In the genomic region with DNA sequence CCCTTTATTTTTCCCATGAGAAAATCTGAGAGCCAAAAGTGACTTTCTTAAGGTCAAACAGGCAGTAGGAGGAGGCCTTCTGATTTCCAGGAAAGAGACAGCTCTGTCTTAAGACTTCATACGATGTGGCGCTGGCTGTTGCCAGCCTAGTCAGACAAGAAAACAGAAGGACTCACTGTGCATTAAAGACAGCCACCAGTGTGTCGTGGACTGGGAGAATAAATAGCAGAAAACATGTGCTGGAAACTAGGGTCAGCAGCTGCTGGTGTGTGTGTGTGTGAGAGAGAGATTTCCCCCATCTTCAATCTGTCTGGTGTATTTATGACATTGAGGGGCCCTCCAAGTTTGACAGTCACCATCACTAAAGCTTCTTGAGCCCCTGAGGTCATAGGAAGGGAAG, we compare ENCODE assay signal across 25 cellular contexts.
A peak's percentile ranks its signal among the peaks of the same experiment; 100 is the strongest.
DNase-seq lines count a peak whose midpoint lies in the region; ATAC-seq and TF ChIP-seq lines count a peak whose summit lies in the region.
"Had no signal": no experiment of that assay in that cellular context is flagged by ENCODE, and none has a peak within 500 bp of the region (broad histone marks: within the 10 kb centered on the region; RNA-seq: fewer than 3 reads in every experiment).

No MANE protein-coding gene starts in this region.

- H3K36me3 Mint-ChIP-seq in activated naive CD8-positive, alpha-beta T cell treated with anti-CD3 and anti-CD28 coated beads, Interleukin-2, amount 10 ng/mL, durations not matched to agents 7 days and 5 days: no peaks in the 10 kb centered on the region
- H3K36me3 Mint-ChIP-seq in activated naive CD8-positive, alpha-beta T cell treated with anti-CD3 and anti-CD28 coated beads, Interleukin-2, amount 50 U/mL, for 24 hours (ENCODE audit: low read depth): no peaks in the 10 kb centered on the region
- no peaks in the 10 kb centered on the region for H3K36me3 Mint-ChIP-seq in activated CD8-positive, alpha-beta T cell treated with anti-CD3 and anti-CD28 coated beads for 36 hours (ENCODE audit: low read depth)
- H3K36me3 Mint-ChIP-seq: CD4-positive, CD25-positive, alpha-beta regulatory T cell had no signal

- H3K9ac ChIP-seq in OCI-LY3 (ENCODE audit: low read length): no peak overlapping the region
- no peak overlapping the region for H3K9ac ChIP-seq in smooth muscle cell (ENCODE audit: low read depth)

- no peak for DNase-seq in activated naive CD8-positive, alpha-beta T cell treated with anti-CD3 and anti-CD28 coated beads, Interleukin-2, amount 10 ng/mL, durations not matched to agents 7 days and 5 days
- DNase-seq in activated naive CD8-positive, alpha-beta T cell treated with anti-CD3 and anti-CD28 coated beads, Interleukin-2, amount 50 U/mL, for 24 hours: no peak
- no peak for DNase-seq in activated CD8-positive, alpha-beta T cell treated with anti-CD3 and anti-CD28 coated beads for 36 hours
- DNase-seq in smooth muscle cell (lab: John Stamatoyannopoulos, UW; ENCODE audit: unreplicated experiment): no peak
- DNase-seq: activated B cell treated with CpG ODN at 0.5 μM for 24 hours; activated effector memory CD4-positive, alpha-beta T cell treated with anti-CD3 and anti-CD28 coated beads, Interleukin-2, amount 50 U/mL, for 16 hours; CD4-positive, CD25-positive, alpha-beta regulatory T cell; cortex of kidney; DMS 273 treated with DMSO at 0.1 percent for 48 hours; GDM1; HCEC 1CT; KBM-7; mammary epithelial cell; NCI-H1048; NCI-H2029 treated with DMSO at 0.1 percent for 48 hours; nucleus accumbens; retina; spleen; stomach; T1000 had no signal

- H3K4me1 Mint-ChIP-seq in activated naive CD8-positive, alpha-beta T cell treated with anti-CD3 and anti-CD28 coated beads, Interleukin-2, amount 10 ng/mL, durations not matched to agents 7 days and 5 days: peaks cover 16% of the 10 kb centered on the region
- H3K4me1 Mint-ChIP-seq in activated naive CD8-positive, alpha-beta T cell treated with anti-CD3 and anti-CD28 coated beads, Interleukin-2, amount 50 U/mL, for 24 hours: peaks cover 17% of the 10 kb centered on the region
- peaks cover 15% of the 10 kb centered on the region for H3K4me1 Mint-ChIP-seq in activated CD8-positive, alpha-beta T cell treated with anti-CD3 and anti-CD28 coated beads for 36 hours (ENCODE audit: low read depth)
- H3K4me1 Mint-ChIP-seq: activated B cell treated with CpG ODN at 0.5 μM for 24 hours had no signal

- H3K4me1 ChIP-seq in OCI-LY3 (ENCODE audit: low read length) (peaks cover 66% of the 10 kb centered on the region), smooth muscle cell (ENCODE audit: low read depth) (no peaks in the 10 kb centered on the region)
- H3K4me1 ChIP-seq: tibial nerve had no signal

- H3K9me3 Mint-ChIP-seq in activated naive CD8-positive, alpha-beta T cell treated with anti-CD3 and anti-CD28 coated beads, Interleukin-2, amount 10 ng/mL, durations not matched to agents 7 days and 5 days: peaks cover 8% of the 10 kb centered on the region
- peaks cover 28% of the 10 kb centered on the region for H3K9me3 Mint-ChIP-seq in activated naive CD8-positive, alpha-beta T cell treated with anti-CD3 and anti-CD28 coated beads, Interleukin-2, amount 50 U/mL, for 24 hours
- peaks cover 7% of the 10 kb centered on the region for H3K9me3 Mint-ChIP-seq in activated CD8-positive, alpha-beta T cell treated with anti-CD3 and anti-CD28 coated beads for 36 hours

- H3K79me2 ChIP-seq in OCI-LY3 (ENCODE audit: low read length) (no peaks in the 10 kb centered on the region), smooth muscle cell (ENCODE audit: low read depth) (no peaks in the 10 kb centered on the region)

- H3K4me3 ChIP-seq in OCI-LY3 (ENCODE audit: low read length) (no peak overlapping the region), smooth muscle cell (no peak overlapping the region)
- H3K4me3 ChIP-seq: spleen, stomach, tibial nerve had no signal

- WGBS in smooth muscle cell (ENCODE audit: low lambda C conversion rate): 31% methylated on average over 3 of the region's 3 CpGs

- H3K27ac ChIP-seq in OCI-LY3 (ENCODE audit: low read length) (peak overlapping the region; percentile 100), smooth muscle cell (ENCODE audit: low read depth) (peak overlapping the region; percentile 28)
- H3K27ac ChIP-seq: spleen, stomach, tibial nerve had no signal

- H3K4me3 Mint-ChIP-seq in activated naive CD8-positive, alpha-beta T cell treated with anti-CD3 and anti-CD28 coated beads, Interleukin-2, amount 10 ng/mL, durations not matched to agents 7 days and 5 days: no peak overlapping the region
- H3K4me3 Mint-ChIP-seq in activated naive CD8-positive, alpha-beta T cell treated with anti-CD3 and anti-CD28 coated beads, Interleukin-2, amount 50 U/mL, for 24 hours: no peak overlapping the region
- H3K4me3 Mint-ChIP-seq in activated CD8-positive, alpha-beta T cell treated with anti-CD3 and anti-CD28 coated beads for 36 hours: no peak overlapping the region
- H3K4me3 Mint-ChIP-seq: activated B cell treated with CpG ODN at 0.5 μM for 24 hours; CD4-positive, CD25-positive, alpha-beta regulatory T cell had no signal

- intact Hi-C loops in activated CD8-positive, alpha-beta T cell treated with anti-CD3 and anti-CD28 coated beads for 36 hours (cut with micrococcal nuclease): no loop called here

- H3K9me3 ChIP-seq in OCI-LY3 (ENCODE audit: insufficient read depth, low read length): peaks cover 5% of the 10 kb centered on the region; the same call in 1 of the 2 replicates
- no peaks in the 10 kb centered on the region for H3K9me3 ChIP-seq in smooth muscle cell (replicated peaks; ENCODE audit: low read depth)
- H3K9me3 ChIP-seq: spleen, stomach, tibial nerve had no signal

- no peak overlapping the region for H2AFZ ChIP-seq in OCI-LY3 (ENCODE audit: low read depth, low read length)
- peak overlapping the region; percentile 80 for H2AFZ ChIP-seq in smooth muscle cell (ENCODE audit: low read depth)

- peaks cover 16% of the 10 kb centered on the region for H3K36me3 ChIP-seq in OCI-LY3 (replicated peaks; ENCODE audit: low read depth, low read length)
- no peaks in the 10 kb centered on the region for H3K36me3 ChIP-seq in smooth muscle cell (ENCODE audit: low read depth)
- H3K36me3 ChIP-seq: spleen, stomach, tibial nerve had no signal

- H3K4me2 ChIP-seq in OCI-LY3 (ENCODE audit: low read length) (no peak overlapping the region), smooth muscle cell (no peak overlapping the region)

- ATAC-seq in activated naive CD8-positive, alpha-beta T cell treated with anti-CD3 and anti-CD28 coated beads, Interleukin-2, amount 10 ng/mL, durations not matched to agents 7 days and 5 days (ENCODE audit: low read depth): no peak
- ATAC-seq in activated naive CD8-positive, alpha-beta T cell treated with anti-CD3 and anti-CD28 coated beads, Interleukin-2, amount 50 U/mL, for 24 hours: no peak
- ATAC-seq in activated CD8-positive, alpha-beta T cell treated with anti-CD3 and anti-CD28 coated beads for 36 hours: no peak
- ATAC-seq in HG03571 (IDR thresholded peaks at IDR 0.05; ENCODE audit: unreplicated experiment): no peak
- ATAC-seq in GM18858 (IDR thresholded peaks at IDR 0.05; ENCODE audit: unreplicated experiment): no peak
- no peak for ATAC-seq in SK-N-SH treated with all-trans-retinoic acid at 6 μM for 48 hours

- H3K27me3 ChIP-seq in OCI-LY3 (ENCODE audit: low read depth, low read length) (no peaks in the 10 kb centered on the region), smooth muscle cell (ENCODE audit: low read depth) (no peaks in the 10 kb centered on the region)
- H3K27me3 ChIP-seq: spleen, stomach, tibial nerve had no signal

- TF ChIP-seq CTCF in OCI-LY3 (IDR thresholded peaks at IDR 0.05; ENCODE audit: low read depth, low read length) (no peak), smooth muscle cell (IDR thresholded peaks at IDR 0.05; ENCODE audit: borderline replicate concordance, insufficient read depth, poor library complexity, severe bottlenecking) (no peak)
- no peak for TF ChIP-seq CTCF in activated CD8-positive, alpha-beta T cell treated with anti-CD3 and anti-CD28 coated beads for 36 hours (IDR thresholded peaks at IDR 0.05)

- H4K20me1 ChIP-seq in OCI-LY3 (ENCODE audit: insufficient read depth, low read length): no peaks in the 10 kb centered on the region
- no peaks in the 10 kb centered on the region for H4K20me1 ChIP-seq in smooth muscle cell (ENCODE audit: low read depth)

- POLR2A ChIA-PET in activated naive CD8-positive, alpha-beta T cell treated with anti-CD3 and anti-CD28 coated beads, Interleukin-2, amount 10 ng/mL, durations not matched to agents 7 days and 5 days (lab: Charles Lee): no interaction called here
- POLR2A ChIA-PET in activated CD8-positive, alpha-beta T cell treated with anti-CD3 and anti-CD28 coated beads for 36 hours (lab: Charles Lee): no interaction called here

- CTCF ChIA-PET in activated CD8-positive, alpha-beta T cell treated with anti-CD3 and anti-CD28 coated beads for 36 hours (lab: Charles Lee): interaction anchor here (2.6 kb wide), 1 partner anchor 119 kb away, joined by 7 read pairs; no protein-coding TSS in a partner anchor

- H3K27me3 Mint-ChIP-seq in activated naive CD8-positive, alpha-beta T cell treated with anti-CD3 and anti-CD28 coated beads, Interleukin-2, amount 10 ng/mL, durations not matched to agents 7 days and 5 days: no peaks in the 10 kb centered on the region
- H3K27me3 Mint-ChIP-seq in activated naive CD8-positive, alpha-beta T cell treated with anti-CD3 and anti-CD28 coated beads, Interleukin-2, amount 50 U/mL, for 24 hours: no peaks in the 10 kb centered on the region
- H3K27me3 Mint-ChIP-seq in activated CD8-positive, alpha-beta T cell treated with anti-CD3 and anti-CD28 coated beads for 36 hours: no peaks in the 10 kb centered on the region
- H3K27me3 Mint-ChIP-seq: activated B cell treated with CpG ODN at 0.5 μM for 24 hours; CD4-positive, CD25-positive, alpha-beta regulatory T cell had no signal

- H3K27ac Mint-ChIP-seq in activated naive CD8-positive, alpha-beta T cell treated with anti-CD3 and anti-CD28 coated beads, Interleukin-2, amount 10 ng/mL, durations not matched to agents 7 days and 5 days: peak overlapping the region; percentile 68
- no peak overlapping the region for H3K27ac Mint-ChIP-seq in activated naive CD8-positive, alpha-beta T cell treated with anti-CD3 and anti-CD28 coated beads, Interleukin-2, amount 50 U/mL, for 24 hours
- H3K27ac Mint-ChIP-seq in activated CD8-positive, alpha-beta T cell treated with anti-CD3 and anti-CD28 coated beads for 36 hours: peak overlapping the region; percentile 52
- H3K27ac Mint-ChIP-seq: activated B cell treated with CpG ODN at 0.5 μM for 24 hours; CD4-positive, CD25-positive, alpha-beta regulatory T cell had no signal

- no peaks in the 10 kb centered on the region for H3F3A ChIP-seq in smooth muscle cell (ENCODE audit: low read depth)

TF ChIP-seq in SK-N-SH treated with all-trans-retinoic acid at 6 μM for 48 hours, 23 proteins besides CTCF, POLR2A, EP300 and RAD21 (continues in another document):
- TF ChIP-seq PPARA (CRISPR knock-in tag; IDR thresholded peaks at IDR 0.05; ENCODE audit: borderline replicate concordance): no peak
- no peak for TF ChIP-seq ZNF70 (CRISPR knock-in tag; IDR thresholded peaks at IDR 0.05)
- no peak for TF ChIP-seq BACH2 (CRISPR knock-in tag; IDR thresholded peaks at IDR 0.05; ENCODE audit: borderline replicate concordance)
- no peak for TF ChIP-seq ZFP30 (CRISPR knock-in tag; IDR thresholded peaks at IDR 0.05)
- TF ChIP-seq ZC3H10 (CRISPR knock-in tag; IDR thresholded peaks at IDR 0.05): no peak
- TF ChIP-seq SNAI2 (CRISPR knock-in tag; IDR thresholded peaks at IDR 0.05): no peak
- TF ChIP-seq ZNF8 (CRISPR knock-in tag; IDR thresholded peaks at IDR 0.05): no peak
